Comparison of ENCODE assay signal across 9 cellular contexts in the genomic region with DNA sequence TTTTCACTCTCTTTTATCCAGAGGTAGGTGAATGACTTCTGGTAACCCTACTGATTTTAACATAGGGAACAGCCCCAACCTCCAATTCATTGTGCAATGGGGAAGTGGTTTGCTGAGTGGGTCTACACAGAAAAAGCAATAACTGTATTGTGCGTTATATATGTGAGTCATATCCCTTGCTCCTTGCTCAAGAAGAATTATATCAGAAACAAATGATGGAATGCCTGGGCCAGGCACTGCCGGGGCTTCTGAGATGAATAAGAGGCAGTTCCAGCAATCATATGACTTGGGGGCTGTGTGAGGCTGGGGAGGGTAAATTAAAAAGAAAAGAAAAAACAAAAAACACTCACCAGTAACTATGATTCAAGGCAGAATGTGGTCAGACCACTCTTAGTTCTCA.
DNase-seq lines count a peak whose midpoint lies in the region; ATAC-seq, FAIRE-seq and TF ChIP-seq lines count a peak whose summit lies in the region.
"Had no signal": no experiment of that assay in that cellular context is flagged by ENCODE, and none has a peak within 500 bp of the region (broad histone marks: within the 10 kb centered on the region; RNA-seq: fewer than 3 reads in every experiment).

No MANE protein-coding gene starts in this region.

- WGBS in H9 (ENCODE audit: extremely low coverage, insufficient read length, low lambda C conversion rate): no CpG with 5 or more reads among the region's 2 CpGs

- no peak overlapping the region; a peak in 2 of 7 replicates for H3K27ac Mint-ChIP-seq in H9
- H3K27ac Mint-ChIP-seq: activated T-helper 1 cell treated with anti-CD3 and anti-CD28 coated beads, Interleukin-12 subunit alpha, Interleukin-12 subunit beta, Interleukin-2, Interleukin-4 antibody, amounts not matched to agents 30 ng/mL and 10 ng/mL and 1 ng/mL, durations not matched to agents 14 hours and 24 hours and 36 hours had no signal

- no peak overlapping the region for H2BK12ac ChIP-seq in H9 (ENCODE audit: insufficient read length, low read depth, low read length)

- no peak overlapping the region for H4K8ac ChIP-seq in H9 (replicated peaks; ENCODE audit: insufficient read length, low read depth, low read length)

- no peaks in the 10 kb centered on the region for H3K27me3 Mint-ChIP-seq in H9 (ENCODE audit: low read depth)

- H4K20me1 ChIP-seq in H9 (ENCODE audit: control insufficient read depth, insufficient read depth, insufficient read length): no peaks in the 10 kb centered on the region

- H3K9me3 Mint-ChIP-seq in H9: no peaks in the 10 kb centered on the region
- H3K9me3 Mint-ChIP-seq: activated T-helper 1 cell treated with anti-CD3 and anti-CD28 coated beads, Interleukin-12 subunit alpha, Interleukin-12 subunit beta, Interleukin-2, Interleukin-4 antibody, amounts not matched to agents 30 ng/mL and 10 ng/mL and 1 ng/mL, durations not matched to agents 14 hours and 24 hours and 36 hours had no signal

- H3K79me1 ChIP-seq in H9 (ENCODE audit: insufficient read depth, low read depth, low read length, poor library complexity, severe bottlenecking): no peaks in the 10 kb centered on the region

- H2BK5ac ChIP-seq in H9 (ENCODE audit: insufficient read length, low read length): no peak overlapping the region

- H2AK5ac ChIP-seq in H9 (ENCODE audit: insufficient read length, low read length): no peak overlapping the region

- H3K4me3 ChIP-seq in AG10803 (ENCODE audit: low read length) (no peak overlapping the region), MG63 (no peak overlapping the region), bronchial epithelial cell (ENCODE audit: low read depth, low read length) (no peak overlapping the region)

- no peak overlapping the region for H3K18ac ChIP-seq in H9 (ENCODE audit: insufficient read length, low read depth, low read length)

- no peak overlapping the region for H3T11ph ChIP-seq in H9 (ENCODE audit: low read length)

- DNase-seq in AG10803 (ENCODE audit: low read depth) (peak; percentile 89), MG63 (peak; percentile 43), bronchial epithelial cell (ENCODE audit: low read depth) (peak; percentile 95), mucosa of gallbladder (ENCODE audit: low spot score) (peak; percentile 29), H9 (no peak), NCI-H82 (lab: John Stamatoyannopoulos, UW) (no peak), NCI-H524 (lab: John Stamatoyannopoulos, UW) (no peak)

- H3K79me2 ChIP-seq in H9 (ENCODE audit: insufficient read depth, low read length): no peaks in the 10 kb centered on the region

- H3K4ac ChIP-seq in H9 (ENCODE audit: low read depth, low read length): no peak overlapping the region

- H3K4me3 Mint-ChIP-seq in H9: no peak overlapping the region
- H3K4me3 Mint-ChIP-seq: activated T-helper 1 cell treated with anti-CD3 and anti-CD28 coated beads, Interleukin-12 subunit alpha, Interleukin-12 subunit beta, Interleukin-2, Interleukin-4 antibody, amounts not matched to agents 30 ng/mL and 10 ng/mL and 1 ng/mL, durations not matched to agents 14 hours and 24 hours and 36 hours had no signal

- H2BK15ac ChIP-seq in H9 (ENCODE audit: low read depth, low read length): no peak overlapping the region

- no peaks in the 10 kb centered on the region for H3K4me1 Mint-ChIP-seq in H9

- no peak overlapping the region for H3K56ac ChIP-seq in H9 (ENCODE audit: insufficient read length, low read depth, low read length)

- no peaks in the 10 kb centered on the region for H3K23me2 ChIP-seq in H9 (ENCODE audit: insufficient read length, low read depth, low read length, poor library complexity, severe bottlenecking)

- ATAC-seq in GM18517 (IDR thresholded peaks at IDR 0.05; ENCODE audit: unreplicated experiment): no peak

- H3K23ac ChIP-seq in H9 (ENCODE audit: insufficient read length, low read depth, low read length): no peak overlapping the region

- no peak overlapping the region for H2BK120ac ChIP-seq in H9 (ENCODE audit: low read depth, low read length, poor library complexity, severe bottlenecking)

- H3K9me3 ChIP-seq in MG63 (no peaks in the 10 kb centered on the region), H9 (ENCODE audit: control insufficient read depth, low read depth, low read length) (no peaks in the 10 kb centered on the region)

- TF ChIP-seq CTCF in AG10803 (conservative IDR thresholded peaks at IDR 0.05; ENCODE audit: low read length) (no peak), bronchial epithelial cell (IDR thresholded peaks at IDR 0.05; ENCODE audit: insufficient read depth, low read length, severe bottlenecking) (no peak), H9 (conservative IDR thresholded peaks at IDR 0.05) (no peak)

- H4K5ac ChIP-seq in H9 (ENCODE audit: insufficient read length, low read depth, low read length): no peak overlapping the region

- no peak overlapping the region for H3K14ac ChIP-seq in H9 (ENCODE audit: insufficient read depth, low read length)

- no peak overlapping the region for H4K91ac ChIP-seq in H9 (ENCODE audit: insufficient read length, low read depth, low read length)

- no peak overlapping the region for H2AFZ ChIP-seq in H9 (ENCODE audit: low read length)

- H2BK20ac ChIP-seq in H9 (ENCODE audit: low read depth, low read length, poor library complexity, severe bottlenecking): no peak overlapping the region

- no peak overlapping the region for H3K9ac ChIP-seq in H9 (ENCODE audit: extremely low read depth, insufficient read length, low read length)

- H3K27ac ChIP-seq in H9 (ENCODE audit: insufficient read length, low read depth, low read length): no peak overlapping the region

- no peaks in the 10 kb centered on the region for H3K36me3 Mint-ChIP-seq in H9 (ENCODE audit: insufficient read depth in 1 of 3, low read depth in 3 of 3)

- H3K4me2 ChIP-seq in H9 (ENCODE audit: insufficient read depth, insufficient read length, low read length): no peak overlapping the region

- no peaks in the 10 kb centered on the region for H3K4me1 ChIP-seq in H9 (ENCODE audit: insufficient read depth, low read length)

- H3K36me3 ChIP-seq in MG63 (no peaks in the 10 kb centered on the region), bronchial epithelial cell (ENCODE audit: control insufficient read depth, insufficient read depth, low read length) (no peaks in the 10 kb centered on the region)

- no peaks in the 10 kb centered on the region for H3K27me3 ChIP-seq in MG63
- no peaks in the 10 kb centered on the region for H3K27me3 ChIP-seq in bronchial epithelial cell (ENCODE audit: control insufficient read depth, insufficient read depth, low read length)
- H3K27me3 ChIP-seq in H9 (ENCODE audit: insufficient read depth, low read length): no peaks in the 10 kb centered on the region

- no peak for FAIRE-seq in bronchial epithelial cell (lab: Jason Lieb, UNC)

Comparison
In these comparisons a context has a peak if more than half of its experiments do, and no peak if none do; other contexts are left out.
1. DNase-seq: peak in AG10803 (single experiment), MG63 (single experiment), bronchial epithelial cell (single experiment) and mucosa of gallbladder (single experiment); none in H9 (single experiment), NCI-H82 (single experiment) and NCI-H524 (0 of 2).